Comparison of ENCODE assay signal across 1 cellular context in the genomic region with DNA sequence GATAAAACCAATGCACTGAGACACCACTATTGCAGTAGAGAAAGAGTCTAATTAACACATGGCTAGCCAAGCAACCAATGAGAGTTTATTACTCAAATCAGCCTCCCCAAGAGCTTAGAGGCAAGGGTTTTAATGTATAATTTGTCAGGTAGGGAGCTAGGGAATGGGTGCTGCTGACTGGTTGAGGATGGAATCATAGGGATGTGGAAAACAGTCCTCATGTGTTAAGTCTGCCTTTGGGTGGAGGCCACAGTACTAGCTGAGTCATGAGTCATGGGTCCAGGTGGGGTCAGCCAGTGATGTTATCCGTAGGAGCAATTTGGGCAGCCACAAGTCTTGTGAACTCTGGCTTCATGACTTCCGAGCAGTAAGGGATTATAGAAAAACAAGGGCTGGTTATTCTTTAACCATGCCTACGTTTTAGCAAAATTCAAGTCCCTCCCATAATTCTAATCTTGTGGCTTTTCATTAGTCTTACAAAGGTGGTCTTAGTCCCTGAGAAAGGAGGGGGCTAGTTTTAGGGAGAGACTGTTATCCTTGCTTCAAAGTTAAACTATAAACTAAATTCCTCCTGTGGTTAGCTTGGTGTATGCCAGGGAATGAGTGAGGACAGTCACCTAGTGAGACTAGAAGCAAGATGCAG.
A peak's percentile ranks its signal among the peaks of the same experiment; 100 is the strongest.
TF ChIP-seq lines count a peak whose summit lies in the region.

No MANE protein-coding gene starts in this region.

TF ChIP-seq in HepG2, 621 proteins besides CTCF, POLR2A, EP300 and RAD21 (continued from another document and continues in another):
- TF ChIP-seq, protein P1, sequence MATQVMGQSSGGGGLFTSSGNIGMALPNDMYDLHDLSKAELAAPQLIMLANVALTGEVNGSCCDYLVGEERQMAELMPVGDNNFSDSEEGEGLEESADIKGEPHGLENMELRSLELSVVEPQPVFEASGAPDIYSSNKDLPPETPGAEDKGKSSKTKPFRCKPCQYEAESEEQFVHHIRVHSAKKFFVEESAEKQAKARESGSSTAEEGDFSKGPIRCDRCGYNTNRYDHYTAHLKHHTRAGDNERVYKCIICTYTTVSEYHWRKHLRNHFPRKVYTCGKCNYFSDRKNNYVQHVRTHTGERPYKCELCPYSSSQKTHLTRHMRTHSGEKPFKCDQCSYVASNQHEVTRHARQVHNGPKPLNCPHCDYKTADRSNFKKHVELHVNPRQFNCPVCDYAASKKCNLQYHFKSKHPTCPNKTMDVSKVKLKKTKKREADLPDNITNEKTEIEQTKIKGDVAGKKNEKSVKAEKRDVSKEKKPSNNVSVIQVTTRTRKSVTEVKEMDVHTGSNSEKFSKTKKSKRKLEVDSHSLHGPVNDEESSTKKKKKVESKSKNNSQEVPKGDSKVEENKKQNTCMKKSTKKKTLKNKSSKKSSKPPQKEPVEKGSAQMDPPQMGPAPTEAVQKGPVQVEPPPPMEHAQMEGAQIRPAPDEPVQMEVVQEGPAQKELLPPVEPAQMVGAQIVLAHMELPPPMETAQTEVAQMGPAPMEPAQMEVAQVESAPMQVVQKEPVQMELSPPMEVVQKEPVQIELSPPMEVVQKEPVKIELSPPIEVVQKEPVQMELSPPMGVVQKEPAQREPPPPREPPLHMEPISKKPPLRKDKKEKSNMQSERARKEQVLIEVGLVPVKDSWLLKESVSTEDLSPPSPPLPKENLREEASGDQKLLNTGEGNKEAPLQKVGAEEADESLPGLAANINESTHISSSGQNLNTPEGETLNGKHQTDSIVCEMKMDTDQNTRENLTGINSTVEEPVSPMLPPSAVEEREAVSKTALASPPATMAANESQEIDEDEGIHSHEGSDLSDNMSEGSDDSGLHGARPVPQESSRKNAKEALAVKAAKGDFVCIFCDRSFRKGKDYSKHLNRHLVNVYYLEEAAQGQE (IDR thresholded peaks at IDR 0.05; ENCODE audit: borderline replicate concordance in 1 of 2, low read depth in 1 of 2, low read length in 2 of 2) = no peak
- TF ChIP-seq ZNF317 (CRISPR knock-in tag; IDR thresholded peaks at IDR 0.05) (peak; percentile 97), ZNF431 (CRISPR knock-in tag; IDR thresholded peaks at IDR 0.05; ENCODE audit: borderline replicate concordance, low read depth) (no peak), ATF1 (CRISPR knock-in tag; IDR thresholded peaks at IDR 0.05) (no peak), KMT2B (CRISPR knock-in tag; IDR thresholded peaks at IDR 0.05) (no peak), HOXD1 (CRISPR knock-in tag; IDR thresholded peaks at IDR 0.05) (no peak), ZKSCAN8 (CRISPR knock-in tag; IDR thresholded peaks at IDR 0.05; ENCODE audit: borderline replicate concordance) (peak; percentile 50; the same call in 1 of the 2 replicates), JUNB (CRISPR knock-in tag; IDR thresholded peaks at IDR 0.05; ENCODE audit: borderline replicate concordance) (no peak), ONECUT2 (CRISPR knock-in tag; IDR thresholded peaks at IDR 0.05) (no peak), JUND (CRISPR knock-in tag; IDR thresholded peaks at IDR 0.05) (peak; percentile 64; the same call in 1 of the 2 replicates), ZNF44 (CRISPR knock-in tag; IDR thresholded peaks at IDR 0.05) (peak; percentile 61; the same call in 1 of the 2 replicates), ISX (CRISPR knock-in tag; conservative IDR thresholded peaks at IDR 0.05) (no peak), SAP130 (CRISPR knock-in tag; IDR thresholded peaks at IDR 0.05; ENCODE audit: low read depth) (peak; percentile 64), JUN (CRISPR knock-in tag; IDR thresholded peaks at IDR 0.05) (peak; percentile 71), POGZ (CRISPR knock-in tag; IDR thresholded peaks at IDR 0.05) (peak; percentile 50; the same call in 1 of the 2 replicates), ZNF207 (IDR thresholded peaks at IDR 0.05; ENCODE audit: borderline replicate concordance) (no peak), ZNF652 (CRISPR knock-in tag; IDR thresholded peaks at IDR 0.05; ENCODE audit: borderline replicate concordance, low read depth) (no peak), MTF1 (CRISPR knock-in tag; IDR thresholded peaks at IDR 0.05) (no peak), ZMYM2 (CRISPR knock-in tag; IDR thresholded peaks at IDR 0.05) (no peak), SKI (IDR thresholded peaks at IDR 0.05; ENCODE audit: partially characterized antibody) (no peak), SMARCC2 (IDR thresholded peaks at IDR 0.05) (no peak), CENPT (CRISPR knock-in tag; IDR thresholded peaks at IDR 0.05; ENCODE audit: low read depth) (no peak), ZNF530 (CRISPR knock-in tag; IDR thresholded peaks at IDR 0.05; ENCODE audit: low read depth) (no peak), SNAPC2 (CRISPR knock-in tag; IDR thresholded peaks at IDR 0.05) (no peak), NFE2L2 (IDR thresholded peaks at IDR 0.05; ENCODE audit: low read length) (peak; percentile 66)
- TF ChIP-seq, protein P2, sequence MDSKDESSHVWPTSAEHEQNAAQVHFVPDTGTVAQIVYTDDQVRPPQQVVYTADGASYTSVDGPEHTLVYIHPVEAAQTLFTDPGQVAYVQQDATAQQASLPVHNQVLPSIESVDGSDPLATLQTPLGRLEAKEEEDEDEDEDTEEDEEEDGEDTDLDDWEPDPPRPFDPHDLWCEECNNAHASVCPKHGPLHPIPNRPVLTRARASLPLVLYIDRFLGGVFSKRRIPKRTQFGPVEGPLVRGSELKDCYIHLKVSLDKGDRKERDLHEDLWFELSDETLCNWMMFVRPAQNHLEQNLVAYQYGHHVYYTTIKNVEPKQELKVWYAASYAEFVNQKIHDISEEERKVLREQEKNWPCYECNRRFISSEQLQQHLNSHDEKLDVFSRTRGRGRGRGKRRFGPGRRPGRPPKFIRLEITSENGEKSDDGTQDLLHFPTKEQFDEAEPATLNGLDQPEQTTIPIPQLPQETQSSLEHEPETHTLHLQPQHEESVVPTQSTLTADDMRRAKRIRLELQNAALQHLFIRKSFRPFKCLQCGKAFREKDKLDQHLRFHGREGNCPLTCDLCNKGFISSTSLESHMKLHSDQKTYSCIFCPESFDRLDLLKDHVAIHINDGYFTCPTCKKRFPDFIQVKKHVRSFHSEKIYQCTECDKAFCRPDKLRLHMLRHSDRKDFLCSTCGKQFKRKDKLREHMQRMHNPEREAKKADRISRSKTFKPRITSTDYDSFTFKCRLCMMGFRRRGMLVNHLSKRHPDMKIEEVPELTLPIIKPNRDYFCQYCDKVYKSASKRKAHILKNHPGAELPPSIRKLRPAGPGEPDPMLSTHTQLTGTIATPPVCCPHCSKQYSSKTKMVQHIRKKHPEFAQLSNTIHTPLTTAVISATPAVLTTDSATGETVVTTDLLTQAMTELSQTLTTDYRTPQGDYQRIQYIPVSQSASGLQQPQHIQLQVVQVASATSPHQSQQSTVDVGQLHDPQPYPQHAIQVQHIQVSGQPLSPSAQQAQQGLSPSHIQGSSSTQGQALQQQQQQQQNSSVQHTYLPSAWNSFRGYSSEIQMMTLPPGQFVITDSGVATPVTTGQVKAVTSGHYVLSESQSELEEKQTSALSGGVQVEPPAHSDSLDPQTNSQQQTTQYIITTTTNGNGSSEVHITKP (CRISPR knock-in tag; IDR thresholded peaks at IDR 0.05; ENCODE audit: low read depth) = no peak; the same call in 1 of the 2 replicates
- TF ChIP-seq, protein P3, sequence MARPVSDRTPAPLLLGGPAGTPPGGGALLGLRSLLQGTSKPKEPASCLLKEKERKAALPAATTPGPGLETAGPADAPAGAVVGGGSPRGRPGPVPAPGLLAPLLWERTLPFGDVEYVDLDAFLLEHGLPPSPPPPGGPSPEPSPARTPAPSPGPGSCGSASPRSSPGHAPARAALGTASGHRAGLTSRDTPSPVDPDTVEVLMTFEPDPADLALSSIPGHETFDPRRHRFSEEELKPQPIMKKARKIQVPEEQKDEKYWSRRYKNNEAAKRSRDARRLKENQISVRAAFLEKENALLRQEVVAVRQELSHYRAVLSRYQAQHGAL (CRISPR knock-in tag; IDR thresholded peaks at IDR 0.05; ENCODE audit: not compliant biosample characterization) = no peak
- TF ChIP-seq, protein P4, sequence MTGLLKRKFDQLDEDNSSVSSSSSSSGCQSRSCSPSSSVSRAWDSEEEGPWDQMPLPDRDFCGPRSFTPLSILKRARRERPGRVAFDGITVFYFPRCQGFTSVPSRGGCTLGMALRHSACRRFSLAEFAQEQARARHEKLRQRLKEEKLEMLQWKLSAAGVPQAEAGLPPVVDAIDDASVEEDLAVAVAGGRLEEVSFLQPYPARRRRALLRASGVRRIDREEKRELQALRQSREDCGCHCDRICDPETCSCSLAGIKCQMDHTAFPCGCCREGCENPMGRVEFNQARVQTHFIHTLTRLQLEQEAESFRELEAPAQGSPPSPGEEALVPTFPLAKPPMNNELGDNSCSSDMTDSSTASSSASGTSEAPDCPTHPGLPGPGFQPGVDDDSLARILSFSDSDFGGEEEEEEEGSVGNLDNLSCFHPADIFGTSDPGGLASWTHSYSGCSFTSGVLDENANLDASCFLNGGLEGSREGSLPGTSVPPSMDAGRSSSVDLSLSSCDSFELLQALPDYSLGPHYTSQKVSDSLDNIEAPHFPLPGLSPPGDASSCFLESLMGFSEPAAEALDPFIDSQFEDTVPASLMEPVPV (CRISPR knock-in tag; IDR thresholded peaks at IDR 0.05) = no peak
- TF ChIP-seq, protein P5, sequence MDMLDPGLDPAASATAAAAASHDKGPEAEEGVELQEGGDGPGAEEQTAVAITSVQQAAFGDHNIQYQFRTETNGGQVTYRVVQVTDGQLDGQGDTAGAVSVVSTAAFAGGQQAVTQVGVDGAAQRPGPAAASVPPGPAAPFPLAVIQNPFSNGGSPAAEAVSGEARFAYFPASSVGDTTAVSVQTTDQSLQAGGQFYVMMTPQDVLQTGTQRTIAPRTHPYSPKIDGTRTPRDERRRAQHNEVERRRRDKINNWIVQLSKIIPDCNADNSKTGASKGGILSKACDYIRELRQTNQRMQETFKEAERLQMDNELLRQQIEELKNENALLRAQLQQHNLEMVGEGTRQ (IDR thresholded peaks at IDR 0.05; ENCODE audit: low read depth, low read length) = no peak
- TF ChIP-seq, protein P5 (CRISPR knock-in tag; IDR thresholded peaks at IDR 0.05; ENCODE audit: borderline replicate concordance) = peak; percentile 50; the same call in 1 of the 2 replicates
- TF ChIP-seq, protein P6, sequence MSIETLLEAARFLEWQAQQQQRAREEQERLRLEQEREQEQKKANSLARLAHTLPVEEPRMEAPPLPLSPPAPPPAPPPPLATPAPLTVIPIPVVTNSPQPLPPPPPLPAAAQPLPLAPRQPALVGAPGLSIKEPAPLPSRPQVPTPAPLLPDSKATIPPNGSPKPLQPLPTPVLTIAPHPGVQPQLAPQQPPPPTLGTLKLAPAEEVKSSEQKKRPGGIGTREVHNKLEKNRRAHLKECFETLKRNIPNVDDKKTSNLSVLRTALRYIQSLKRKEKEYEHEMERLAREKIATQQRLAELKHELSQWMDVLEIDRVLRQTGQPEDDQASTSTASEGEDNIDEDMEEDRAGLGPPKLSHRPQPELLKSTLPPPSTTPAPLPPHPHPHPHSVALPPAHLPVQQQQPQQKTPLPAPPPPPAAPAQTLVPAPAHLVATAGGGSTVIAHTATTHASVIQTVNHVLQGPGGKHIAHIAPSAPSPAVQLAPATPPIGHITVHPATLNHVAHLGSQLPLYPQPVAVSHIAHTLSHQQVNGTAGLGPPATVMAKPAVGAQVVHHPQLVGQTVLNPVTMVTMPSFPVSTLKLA (IDR thresholded peaks at IDR 0.05) = no peak
- TF ChIP-seq, protein P7, sequence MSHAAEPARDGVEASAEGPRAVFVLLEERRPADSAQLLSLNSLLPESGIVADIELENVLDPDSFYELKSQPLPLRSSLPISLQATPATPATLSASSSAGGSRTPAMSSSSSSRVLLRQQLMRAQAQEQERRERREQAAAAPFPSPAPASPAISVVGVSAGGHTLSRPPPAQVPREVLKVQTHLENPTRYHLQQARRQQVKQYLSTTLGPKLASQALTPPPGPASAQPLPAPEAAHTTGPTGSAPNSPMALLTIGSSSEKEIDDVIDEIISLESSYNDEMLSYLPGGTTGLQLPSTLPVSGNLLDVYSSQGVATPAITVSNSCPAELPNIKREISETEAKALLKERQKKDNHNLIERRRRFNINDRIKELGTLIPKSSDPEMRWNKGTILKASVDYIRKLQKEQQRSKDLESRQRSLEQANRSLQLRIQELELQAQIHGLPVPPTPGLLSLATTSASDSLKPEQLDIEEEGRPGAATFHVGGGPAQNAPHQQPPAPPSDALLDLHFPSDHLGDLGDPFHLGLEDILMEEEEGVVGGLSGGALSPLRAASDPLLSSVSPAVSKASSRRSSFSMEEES (CRISPR knock-in tag; IDR thresholded peaks at IDR 0.05) = peak; percentile 94
- TF ChIP-seq, protein P8, sequence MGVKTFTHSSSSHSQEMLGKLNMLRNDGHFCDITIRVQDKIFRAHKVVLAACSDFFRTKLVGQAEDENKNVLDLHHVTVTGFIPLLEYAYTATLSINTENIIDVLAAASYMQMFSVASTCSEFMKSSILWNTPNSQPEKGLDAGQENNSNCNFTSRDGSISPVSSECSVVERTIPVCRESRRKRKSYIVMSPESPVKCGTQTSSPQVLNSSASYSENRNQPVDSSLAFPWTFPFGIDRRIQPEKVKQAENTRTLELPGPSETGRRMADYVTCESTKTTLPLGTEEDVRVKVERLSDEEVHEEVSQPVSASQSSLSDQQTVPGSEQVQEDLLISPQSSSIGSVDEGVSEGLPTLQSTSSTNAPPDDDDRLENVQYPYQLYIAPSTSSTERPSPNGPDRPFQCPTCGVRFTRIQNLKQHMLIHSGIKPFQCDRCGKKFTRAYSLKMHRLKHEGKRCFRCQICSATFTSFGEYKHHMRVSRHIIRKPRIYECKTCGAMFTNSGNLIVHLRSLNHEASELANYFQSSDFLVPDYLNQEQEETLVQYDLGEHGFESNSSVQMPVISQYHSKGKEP (CRISPR knock-in tag; IDR thresholded peaks at IDR 0.05) = no peak
- TF ChIP-seq, protein P9, sequence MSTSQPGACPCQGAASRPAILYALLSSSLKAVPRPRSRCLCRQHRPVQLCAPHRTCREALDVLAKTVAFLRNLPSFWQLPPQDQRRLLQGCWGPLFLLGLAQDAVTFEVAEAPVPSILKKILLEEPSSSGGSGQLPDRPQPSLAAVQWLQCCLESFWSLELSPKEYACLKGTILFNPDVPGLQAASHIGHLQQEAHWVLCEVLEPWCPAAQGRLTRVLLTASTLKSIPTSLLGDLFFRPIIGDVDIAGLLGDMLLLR (CRISPR knock-in tag; IDR thresholded peaks at IDR 0.05) = no peak
- TF ChIP-seq, protein P10, sequence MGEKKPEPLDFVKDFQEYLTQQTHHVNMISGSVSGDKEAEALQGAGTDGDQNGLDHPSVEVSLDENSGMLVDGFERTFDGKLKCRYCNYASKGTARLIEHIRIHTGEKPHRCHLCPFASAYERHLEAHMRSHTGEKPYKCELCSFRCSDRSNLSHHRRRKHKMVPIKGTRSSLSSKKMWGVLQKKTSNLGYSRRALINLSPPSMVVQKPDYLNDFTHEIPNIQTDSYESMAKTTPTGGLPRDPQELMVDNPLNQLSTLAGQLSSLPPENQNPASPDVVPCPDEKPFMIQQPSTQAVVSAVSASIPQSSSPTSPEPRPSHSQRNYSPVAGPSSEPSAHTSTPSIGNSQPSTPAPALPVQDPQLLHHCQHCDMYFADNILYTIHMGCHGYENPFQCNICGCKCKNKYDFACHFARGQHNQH (CRISPR knock-in tag; IDR thresholded peaks at IDR 0.05) = no peak; the same call in 1 of the 2 replicates
